ENCODE assay signal across 1 cellular context in the genomic region with DNA sequence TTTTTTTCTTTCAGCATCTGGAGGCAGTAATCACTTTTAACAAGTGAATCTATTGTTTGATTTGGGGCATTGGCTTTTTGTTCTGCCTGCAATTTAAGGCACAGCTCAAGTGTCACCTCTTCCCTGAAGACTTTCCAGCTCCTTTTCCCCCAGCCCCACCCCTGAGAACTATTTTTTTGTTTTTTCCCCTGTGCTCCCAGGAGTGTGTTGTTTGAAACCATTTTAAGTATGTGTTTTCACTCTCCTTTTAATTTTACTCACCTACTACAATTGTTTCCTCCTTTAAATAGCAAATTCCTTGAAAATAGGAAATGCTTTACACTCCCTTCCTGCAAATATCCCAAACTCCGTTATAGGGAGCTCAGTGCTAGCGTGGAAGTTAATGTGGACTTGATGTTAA.
TF ChIP-seq lines count a peak whose summit lies in the region.

No MANE protein-coding gene starts in this region.

TF ChIP-seq in GM23338, 12 proteins besides CTCF, POLR2A, EP300 and RAD21 (continued from another document):
- TF ChIP-seq REST (IDR thresholded peaks at IDR 0.05; ENCODE audit: unreplicated experiment), result no peak
- no peak for TF ChIP-seq ZNF331 (CRISPR knock-in tag; IDR thresholded peaks at IDR 0.05; ENCODE audit: low read depth)
- TF ChIP-seq EZH2phosphoT487 (IDR thresholded peaks at IDR 0.05; ENCODE audit: unreplicated experiment), result no peak
- TF ChIP-seq EZH2 (IDR thresholded peaks at IDR 0.05; ENCODE audit: low read depth, unreplicated experiment), result no peak
